Comparison of ENCODE assay signal across 28 cellular contexts in genomic region chr2:774436-774835, GRCh38.
DNase-seq lines count a peak whose midpoint lies in the region; ATAC-seq lines count a peak whose summit lies in the region.
"Had no signal": no experiment of that assay in that cellular context is flagged by ENCODE, and none has a peak within 500 bp of the region (broad histone marks: within the 10 kb centered on the region; RNA-seq: fewer than 3 reads in every experiment).

No MANE protein-coding gene starts in this region.

- no peaks in the 10 kb centered on the region for H3K9me3 ChIP-seq in NT2/D1 (ENCODE audit: insufficient read depth, low read length)
- H3K9me3 ChIP-seq in neuronal stem cell (replicated peaks in 1 of 2; ENCODE audit: control insufficient read depth in 2 of 2, insufficient read depth in 1 of 2, low read depth in 1 of 2, low read length in 2 of 2): no peaks in the 10 kb centered on the region
- H3K9me3 ChIP-seq: MG63, ovary, suprapubic skin, upper lobe of right lung had no signal

- no peak overlapping the region for H4K91ac ChIP-seq in neuronal stem cell (ENCODE audit: low read depth, low read length, poor library complexity)

- in situ Hi-C loops in ACHN (cut with HindIII; ENCODE audit: low pct_ligation_motif_present, low pct_unique_long_range_greater_than_20kb, low sequenced_read_pairs): no loop called here

- DNase-seq in H7 (peak; percentile 81), NT2/D1 (ENCODE audit: low read depth, low spot score) (peak; percentile 27), iPS DF 19.7 (ENCODE audit: low read depth, low spot score) (peak; percentile 17), neuronal stem cell (ENCODE audit: low spot score) (peak; percentile 11), ACHN (no peak), dedifferentiated amniotic fluid mesenchymal stem cell (ENCODE audit: extremely low spot score) (no peak)
- no peak for DNase-seq in stimulated activated naive CD4-positive, alpha-beta T cell treated with Interleukin-2 at 50 U/mL for 16 hours (lab: John Stamatoyannopoulos, UW)
- DNase-seq: activated CD4-positive, alpha-beta T cell treated with anti-CD3 and anti-CD28 coated beads, Interleukin-2, amount 50 U/mL, for 4 hours; activated CD8-positive, alpha-beta memory T cell treated with anti-CD3 and anti-CD28 coated beads, Interleukin-2, amount 10 ng/mL, durations not matched to agents 7 days and 5 days; activated naive CD4-positive, alpha-beta T cell treated with Interleukin-2 at 50 U/mL for 16 hours; activated T-cell treated with anti-CD3 and anti-CD28 coated beads, Interleukin-2, amount 50 U/mL, for 48 hours; cortex of kidney; effector memory CD8-positive, alpha-beta T cell; erythroblast; GF-D8; GOT3; MG63; NCI-H1105; NCI-H1930; NCI-H2171 treated with DMSO at 0.1 percent for 48 hours; NCI-H510A; ovary; stimulated activated naive B cell treated with anti-CD40 and anti-IgM and Interleukin-4, amounts not matched to agents 10 μg/mL and 1 μg/mL and 100 μg/mL, for 72 hours; upper lobe of right lung had no signal

- no peak overlapping the region for H3K23ac ChIP-seq in neuronal stem cell (ENCODE audit: low read depth, low read length, poor library complexity)

- no peak overlapping the region for H2AFZ ChIP-seq in neuronal stem cell (ENCODE audit: low read length)

- H3K4ac ChIP-seq in neuronal stem cell (ENCODE audit: low read length): no peak overlapping the region

- H3K4me1 ChIP-seq in NT2/D1 (ENCODE audit: insufficient read depth, insufficient read length) (peaks cover 4% of the 10 kb centered on the region), neuronal stem cell (ENCODE audit: control insufficient read depth in 2 of 2, insufficient read depth in 1 of 2, low read depth in 1 of 2, low read length in 2 of 2) (peaks cover 0 to 17% of the 10 kb centered on the region in 2 donors)
- H3K4me1 ChIP-seq: suprapubic skin, upper lobe of right lung had no signal

- ATAC-seq in GM19455 (IDR thresholded peaks at IDR 0.05; ENCODE audit: unreplicated experiment): no peak
- ATAC-seq: activated CD8-positive, alpha-beta memory T cell treated with anti-CD3 and anti-CD28 coated beads, Interleukin-2, amount 10 ng/mL, durations not matched to agents 7 days and 5 days; effector memory CD8-positive, alpha-beta T cell; stimulated activated naive B cell treated with anti-CD40 and anti-IgM and Interleukin-4, amounts not matched to agents 10 μg/mL and 1 μg/mL and 100 μg/mL, for 72 hours; upper lobe of right lung had no signal

- H3K4me2 ChIP-seq in neuronal stem cell (ENCODE audit: insufficient read depth, low read length, poor library complexity, severe bottlenecking): no peak overlapping the region
- H3K4me2 ChIP-seq: BLaER1 had no signal

- H3K79me1 ChIP-seq in neuronal stem cell (ENCODE audit: low read depth, low read length): no peaks in the 10 kb centered on the region

- no CpG with 5 or more reads among the region's 7 CpGs for WGBS in neuronal stem cell (ENCODE audit: extremely low coverage in 2 of 2, insufficient read length in 2 of 2, insufficient replicate concordance in 1 of 2), 2 donors

- no peak overlapping the region for H3K14ac ChIP-seq in neuronal stem cell (ENCODE audit: low read length)

- no peak overlapping the region for H2AK5ac ChIP-seq in neuronal stem cell (ENCODE audit: low read depth, low read length)

- no peak overlapping the region for H2BK120ac ChIP-seq in neuronal stem cell (ENCODE audit: low read depth, low read length)

- no peak overlapping the region for H3K4me3 ChIP-seq in H7 (ENCODE audit: insufficient read depth, low read depth, low read length)
- H3K4me3 ChIP-seq in NT2/D1 (ENCODE audit: insufficient read length, low read depth): no peak overlapping the region
- H3K4me3 ChIP-seq in neuronal stem cell (ENCODE audit: low read length in 2 of 2): no peak overlapping the region
- H3K4me3 ChIP-seq: BLaER1, MG63, ovary, suprapubic skin, upper lobe of right lung had no signal

- no peak overlapping the region for H4K8ac ChIP-seq in neuronal stem cell (ENCODE audit: low read depth, low read length)

- H3K27ac ChIP-seq in neuronal stem cell (replicated peaks; ENCODE audit: low read length): no peak overlapping the region
- H3K27ac ChIP-seq: BLaER1, ovary, RWPE1, suprapubic skin, upper lobe of right lung had no signal

- H3K27me3 ChIP-seq in H7 (ENCODE audit: control insufficient read depth, insufficient read depth, low read length) (no peaks in the 10 kb centered on the region; the same call in 1 of the 2 replicates), NT2/D1 (ENCODE audit: insufficient read depth, insufficient read length) (no peaks in the 10 kb centered on the region), neuronal stem cell (ENCODE audit: control insufficient read depth in 3 of 3, insufficient read depth in 3 of 3, low read depth in 1 of 3, low read length in 3 of 3) (peaks cover 0 to 1% (median 0%) of the 10 kb centered on the region in 3 experiments)
- H3K27me3 ChIP-seq: BLaER1, MG63, ovary, suprapubic skin, upper lobe of right lung had no signal

- no peak overlapping the region for H3K9ac ChIP-seq in NT2/D1 (ENCODE audit: insufficient read length, low read depth)
- H3K9ac ChIP-seq in neuronal stem cell (ENCODE audit: low read depth, low read length, poor library complexity): no peak overlapping the region
- H3K9ac ChIP-seq: BLaER1 had no signal

- no peak overlapping the region for H2BK12ac ChIP-seq in neuronal stem cell (ENCODE audit: low read length)

- H2BK15ac ChIP-seq in neuronal stem cell (ENCODE audit: low read length): no peak overlapping the region

- H2BK5ac ChIP-seq in neuronal stem cell (ENCODE audit: low read length): no peak overlapping the region

- H3K36me3 ChIP-seq in H7 (replicated peaks; ENCODE audit: control insufficient read depth, insufficient read depth, low read length) (no peaks in the 10 kb centered on the region), NT2/D1 (ENCODE audit: insufficient read depth, insufficient read length, low read length) (no peaks in the 10 kb centered on the region), neuronal stem cell (replicated peaks in 1 of 2; ENCODE audit: control insufficient read depth in 2 of 2, insufficient read depth in 2 of 2, low read length in 2 of 2) (no peaks in the 10 kb centered on the region)
- H3K36me3 ChIP-seq: BLaER1, MG63, ovary, suprapubic skin, upper lobe of right lung had no signal

- peak overlapping the region; percentile 39 for H3K18ac ChIP-seq in neuronal stem cell (ENCODE audit: low read length)

Comparison
In these comparisons a context has a peak if more than half of its experiments do, and no peak if none do; other contexts are left out.
1. DNase-seq: peak in H7 (single experiment), NT2/D1 (single experiment), iPS DF 19.7 (single experiment) and neuronal stem cell (single experiment); none in ACHN (single experiment), stimulated activated naive CD4-positive, alpha-beta T cell treated with Interleukin-2 at 50 U/mL for 16 hours (single experiment) and dedifferentiated amniotic fluid mesenchymal stem cell (single experiment).